In genomic region chr6:52597738-52598122, GRCh38 we compare ENCODE assay signal across 14 cellular contexts. TPM values are rescaled to one million over a fixed set of nuclear protein-coding genes. Genes with fewer than 3 reads are reported as not detected.
DNase-seq lines count a peak whose midpoint lies in the region; FAIRE-seq and TF ChIP-seq lines count a peak whose summit lies in the region.
"Had no signal": no experiment of that assay in that cellular context is flagged by ENCODE, and none has a peak within 500 bp of the region (broad histone marks: within the 10 kb centered on the region; RNA-seq: fewer than 3 reads in every experiment).

No MANE protein-coding gene starts in this region.

- H3K36me3 ChIP-seq in Caco-2 (ENCODE audit: control insufficient read depth, insufficient read depth, low read length), result no peaks in the 10 kb centered on the region
- no peaks in the 10 kb centered on the region for H3K36me3 ChIP-seq in OCI-LY3 (replicated peaks; ENCODE audit: low read depth, low read length)
- no peaks in the 10 kb centered on the region for H3K36me3 ChIP-seq in rectal smooth muscle tissue (ENCODE audit: control insufficient read depth, insufficient read depth, low read length)
- H3K36me3 ChIP-seq in adrenal gland (replicated peaks in 1 of 2), result no peaks in the 10 kb centered on the region
- H3K36me3 ChIP-seq: left lung had no signal

- intact Hi-C loops in Caco-2 (cut with micrococcal nuclease; ENCODE audit: unreplicated experiment) (loop anchor here (1.0 to 2.0 kb wide), 3 partner anchors 55 to 181 kb away; no protein-coding TSS in a partner anchor), adrenal gland (cut with DNase I) (loop anchor here (5.0 to 10.0 kb wide), 3 partner anchors 67 to 185 kb away; no protein-coding TSS in a partner anchor)

- H3K4me1 ChIP-seq in Caco-2 (peaks cover 18% of the 10 kb centered on the region), OCI-LY3 (ENCODE audit: low read length) (peaks cover 28% of the 10 kb centered on the region), rectal smooth muscle tissue (ENCODE audit: control insufficient read depth, insufficient read depth, low read length) (peaks cover 16% of the 10 kb centered on the region), adrenal gland (replicated peaks in 1 of 2) (peaks cover 4 to 15% of the 10 kb centered on the region in 2 donors)

- TF ChIP-seq CTCF in Caco-2 (IDR thresholded peaks at IDR 0.05; ENCODE audit: insufficient read depth in 1 of 2, low read depth in 1 of 2, low read length in 1 of 2, severe bottlenecking in 1 of 2, unreplicated experiment in 1 of 2) (no peak), OCI-LY3 (IDR thresholded peaks at IDR 0.05; ENCODE audit: low read depth, low read length) (no peak), fibroblast of mammary gland (conservative IDR thresholded peaks at IDR 0.05; ENCODE audit: control insufficient read depth, insufficient read depth, low read depth, low read length) (no peak), adrenal gland (IDR thresholded peaks at IDR 0.05) (no peak)

- DNase-seq in Caco-2 (no peak), fibroblast of mammary gland (ENCODE audit: low read depth) (no peak), DMS 273 treated with DMSO at 0.1 percent for 48 hours (lab: John Stamatoyannopoulos, UW) (no peak), frontal cortex (ENCODE audit: low spot score in 2 of 2) (no peak), NCI-H128 (lab: John Stamatoyannopoulos, UW; ENCODE audit: unreplicated experiment) (no peak), adrenal gland (no peak)
- DNase-seq: effector memory CD4-positive, alpha-beta T cell; left lung; NCI-H226 had no signal

- POLR2A ChIA-PET in Caco-2 (lab: Charles Lee), result no interaction called here

- no TSS peak for BruUV-seq in Caco-2 (replicated peaks; lab: Mats Ljungman, UMichigan)

- H3K4me2 ChIP-seq in OCI-LY3 (ENCODE audit: low read length), result peak overlapping the region; percentile 70

- no peaks in the 10 kb centered on the region for H3K27me3 ChIP-seq in Caco-2 (replicated peaks; ENCODE audit: control insufficient read depth, insufficient read depth, low read length)
- H3K27me3 ChIP-seq in OCI-LY3 (ENCODE audit: low read depth, low read length), result no peaks in the 10 kb centered on the region
- no peaks in the 10 kb centered on the region for H3K27me3 ChIP-seq in rectal smooth muscle tissue (ENCODE audit: control insufficient read depth, insufficient read depth, low read length)
- no peaks in the 10 kb centered on the region for H3K27me3 ChIP-seq in adrenal gland
- H3K27me3 ChIP-seq: left lung had no signal

- 0 out of 2 replicates have a peak overlapping the region, but pooled peaks have one; percentile 1 for H3K9ac ChIP-seq in OCI-LY3 (ENCODE audit: low read length)
- peak overlapping the region; percentile 47 for H3K9ac ChIP-seq in rectal smooth muscle tissue (ENCODE audit: low read length)

- TF ChIP-seq POLR2A in adrenal gland (IDR thresholded peaks at IDR 0.05), result no peak

- H3K4me3 ChIP-seq in Caco-2 (ENCODE audit: low read depth, low read length) (no peak overlapping the region), OCI-LY3 (ENCODE audit: low read length) (peak overlapping the region; percentile 57), fibroblast of mammary gland (ENCODE audit: control insufficient read depth, low read depth, low read length) (peak overlapping the region; percentile 8), rectal smooth muscle tissue (ENCODE audit: low read length) (peak overlapping the region; percentile 51), adrenal gland (peak overlapping the region in 1 of 4 donors; percentile 26)
- H3K4me3 ChIP-seq: left lung had no signal

- H3K4me1 Mint-ChIP-seq in Caco-2 (ENCODE audit: low read depth, unreplicated experiment), result peaks cover 26% of the 10 kb centered on the region

- CTCF ChIA-PET in Caco-2 (lab: Charles Lee), result interaction anchor here (0.7 to 1.8 kb wide), 7 partner anchors 8 to 248 kb away, joined by 3 to 7 read pairs (median 4); no protein-coding TSS in a partner anchor

- H3K27ac ChIP-seq in OCI-LY3 (ENCODE audit: low read length), result no peak overlapping the region
- H3K27ac ChIP-seq in rectal smooth muscle tissue (ENCODE audit: low read depth, low read length), result peak overlapping the region; percentile 23
- H3K27ac ChIP-seq in adrenal gland, result peak overlapping the region in 2 of 5 donors; percentile 35 to 63
- H3K27ac ChIP-seq: left lung had no signal

- no peaks in the 10 kb centered on the region for H3K79me2 ChIP-seq in OCI-LY3 (ENCODE audit: low read length)

- H3K9me3 Mint-ChIP-seq in Caco-2 (ENCODE audit: unreplicated experiment), result no peaks in the 10 kb centered on the region
- H3K9me3 Mint-ChIP-seq: CD14-positive monocyte; T-helper 1 cell treated with Interleukin-12 subunit alpha and Interleukin-12 subunit beta and Interleukin-4 antibody, amounts not matched to agents 30 μg/mL and 1 μg/mL, for 36 hours had no signal

- H3K27ac Mint-ChIP-seq in Caco-2 (ENCODE audit: unreplicated experiment), result peak overlapping the region; percentile 80
- H3K27ac Mint-ChIP-seq: activated CD4-positive, alpha-beta T cell treated with anti-CD3 and anti-CD28 coated beads for 36 hours; T-helper 1 cell treated with Interleukin-12 subunit alpha and Interleukin-12 subunit beta and Interleukin-4 antibody, amounts not matched to agents 30 μg/mL and 1 μg/mL, for 36 hours had no signal

- no peaks in the 10 kb centered on the region for H3K27me3 Mint-ChIP-seq in Caco-2 (ENCODE audit: insufficient read depth, unreplicated experiment)

- H4K20me1 ChIP-seq in OCI-LY3 (ENCODE audit: insufficient read depth, low read length), result no peaks in the 10 kb centered on the region

- peak overlapping the region; percentile 67 for H2AFZ ChIP-seq in OCI-LY3 (ENCODE audit: low read depth, low read length)

- H3K9me3 ChIP-seq in Caco-2 (no peaks in the 10 kb centered on the region), OCI-LY3 (ENCODE audit: insufficient read depth, low read length) (no peaks in the 10 kb centered on the region), adrenal gland (replicated peaks in 1 of 3) (no peaks in the 10 kb centered on the region)
- H3K9me3 ChIP-seq: left lung had no signal

- no peak for FAIRE-seq in frontal cortex (lab: Jason Lieb, UNC)

- peak overlapping the region; percentile 56 for H3K4me3 Mint-ChIP-seq in Caco-2 (ENCODE audit: unreplicated experiment)
- H3K4me3 Mint-ChIP-seq: activated CD4-positive, alpha-beta T cell treated with anti-CD3 and anti-CD28 coated beads for 36 hours; T-helper 1 cell treated with Interleukin-12 subunit alpha and Interleukin-12 subunit beta and Interleukin-4 antibody, amounts not matched to agents 30 μg/mL and 1 μg/mL, for 36 hours had no signal

- H3K36me3 Mint-ChIP-seq in Caco-2 (ENCODE audit: insufficient read depth, unreplicated experiment), result peaks cover 5% of the 10 kb centered on the region
- H3K36me3 Mint-ChIP-seq: CD14-positive monocyte had no signal

RNA-seq across cellular contexts. Expression of gene TRAM2, which starts 20.9 kb away (rescaled TPM):
- total RNA-seq in Caco-2 (2022) (63.8 and 71.6 TPM in 2 replicates), frontal cortex (2.0 TPM), adrenal gland (10 to 100 TPM in 6 of 8 donors, 1 to 10 TPM in 2; 8.0 to 17.9 (median 10.6) TPM)
- 1 to 10 TPM; 2.2 to 7.0 (median 2.5) TPM for polyA plus RNA-seq in adrenal gland
